In genomic region chr15:49644364-49644794, GRCh38 we compare ENCODE assay signal across 17 cellular contexts. TPM values are rescaled to one million over a fixed set of nuclear protein-coding genes. Genes with fewer than 3 reads are reported as not detected.
DNase-seq lines count a peak whose midpoint lies in the region; ATAC-seq and TF ChIP-seq lines count a peak whose summit lies in the region.
"Had no signal": no experiment of that assay in that cellular context is flagged by ENCODE, and none has a peak within 500 bp of the region (broad histone marks: within the 10 kb centered on the region; RNA-seq: fewer than 3 reads in every experiment).

No MANE protein-coding gene starts in this region.

- peak; percentile 21 for DNase-seq in GM23248
- peak; percentile 49 for DNase-seq in NCI-H345 treated with DMSO at 0.1 percent for 48 hours (lab: John Stamatoyannopoulos, UW; ENCODE audit: unreplicated experiment)
- no peak for DNase-seq in endodermal cell
- DNase-seq in mesothelial cell of epicardium (ENCODE audit: low spot score in 2 of 2, unreplicated experiment in 2 of 2): no peak
- DNase-seq in activated CD4-positive, alpha-beta T cell treated with anti-CD3 and anti-CD28 coated beads for 1 hour: no peak
- DNase-seq in SIG-M5 treated with dmso at 0.1 percent for 504 hours (lab: John Stamatoyannopoulos, UW; ENCODE audit: unreplicated experiment): no peak
- DNase-seq: activated CD4-positive, alpha-beta memory T cell treated with anti-CD3 and anti-CD28 coated beads for 36 hours; activated T-cell treated with anti-CD3 and anti-CD28 coated beads, Interleukin-2, amount 50 U/mL, for 72 hours; amygdala; hypothalamus; naive B cell; NCI-H1105 treated with DMSO at 0.1 percent for 48 hours had no signal

- peaks cover 20% of the 10 kb centered on the region for H3K36me3 Mint-ChIP-seq in endodermal cell (ENCODE audit: low read depth)
- peaks cover 19% of the 10 kb centered on the region for H3K36me3 Mint-ChIP-seq in mesothelial cell of epicardium

- H2AFZ ChIP-seq in GM23248: no peak overlapping the region

- H3K4me2 ChIP-seq in GM23248 (ENCODE audit: unreplicated experiment): no peak overlapping the region

- no peaks in the 10 kb centered on the region for H3K27me3 Mint-ChIP-seq in endodermal cell (ENCODE audit: insufficient read depth)
- no peaks in the 10 kb centered on the region for H3K27me3 Mint-ChIP-seq in mesothelial cell of epicardium (ENCODE audit: low read depth)
- H3K27me3 Mint-ChIP-seq: activated CD4-positive, alpha-beta memory T cell treated with anti-CD3 and anti-CD28 coated beads for 36 hours; dendritic cell treated with granulocyte-macrophage colony-stimulating factor and Interleukin-4, amounts not matched to agents 40 ng/mL and 50 ng/mL, for 4 days; naive B cell had no signal

- TF ChIP-seq CTCF in endodermal cell (conservative IDR thresholded peaks at IDR 0.05) (no peak), mesothelial cell of epicardium (IDR thresholded peaks at IDR 0.05; ENCODE audit: unreplicated experiment) (no peak)

- no peak overlapping the region for H3K27ac ChIP-seq in GM23248
- no peak overlapping the region for H3K27ac ChIP-seq in endodermal cell (ENCODE audit: low read depth, low read length)
- H3K27ac ChIP-seq: prostate gland had no signal

- H3F3A ChIP-seq in GM23248 (ENCODE audit: insufficient read depth): peaks cover 33% of the 10 kb centered on the region; the same call in 1 of the 2 replicates

- peaks cover 47% of the 10 kb centered on the region for H3K79me2 ChIP-seq in GM23248 (ENCODE audit: insufficient read depth)

- H3K27ac Mint-ChIP-seq in endodermal cell (peak overlapping the region; percentile 67), mesothelial cell of epicardium (peak overlapping the region; percentile 36)
- H3K27ac Mint-ChIP-seq: activated CD4-positive, alpha-beta memory T cell treated with anti-CD3 and anti-CD28 coated beads for 36 hours; activated T-cell treated with anti-CD3 and anti-CD28 coated beads, Interleukin-2, amount 50 U/mL, for 72 hours; dendritic cell treated with granulocyte-macrophage colony-stimulating factor and Interleukin-4, amounts not matched to agents 40 ng/mL and 50 ng/mL, for 4 days had no signal

- H3K4me3 ChIP-seq in GM23248 (no peak overlapping the region), endodermal cell (ENCODE audit: low read length) (no peak overlapping the region)
- H3K4me3 ChIP-seq: HAP-1, prostate gland had no signal

- H3K4me1 ChIP-seq in GM23248 (ENCODE audit: insufficient read depth) (peaks cover 30% of the 10 kb centered on the region), endodermal cell (ENCODE audit: control insufficient read depth, insufficient read depth, low read length) (no peaks in the 10 kb centered on the region)
- H3K4me1 ChIP-seq: prostate gland had no signal

- H3K9me3 Mint-ChIP-seq in endodermal cell (no peaks in the 10 kb centered on the region), mesothelial cell of epicardium (peaks cover 12% of the 10 kb centered on the region)
- H3K9me3 Mint-ChIP-seq: activated CD4-positive, alpha-beta memory T cell treated with anti-CD3 and anti-CD28 coated beads for 36 hours; activated T-cell treated with anti-CD3 and anti-CD28 coated beads, Interleukin-2, amount 50 U/mL, for 72 hours; dendritic cell treated with granulocyte-macrophage colony-stimulating factor and Interleukin-4, amounts not matched to agents 40 ng/mL and 50 ng/mL, for 4 days had no signal

- ATAC-seq in HG03108 (IDR thresholded peaks at IDR 0.05; ENCODE audit: unreplicated experiment) (no peak), HG02852 (IDR thresholded peaks at IDR 0.05; ENCODE audit: unreplicated experiment) (no peak)
- ATAC-seq: activated T-cell treated with anti-CD3 and anti-CD28 coated beads, Interleukin-2, amount 50 U/mL, for 72 hours had no signal

- H3K9me3 ChIP-seq in GM23248 (ENCODE audit: low read depth) (no peaks in the 10 kb centered on the region), endodermal cell (ENCODE audit: control insufficient read depth, low read length) (no peaks in the 10 kb centered on the region)
- H3K9me3 ChIP-seq: HAP-1, prostate gland had no signal

- WGBS in GM23248 (ENCODE audit: low coverage in 1 of 2, low lambda C conversion rate in 2 of 2, missing lambda C conversion rate in 2 of 2), 2 experiments: 94 to 100% methylated on average over 1 of the region's 1 CpG
- 86 to 88% methylated on average over 1 of the region's 1 CpG for WGBS in endodermal cell (ENCODE audit: insufficient coverage in 1 of 2, insufficient read length in 1 of 2), 2 experiments

- no peak overlapping the region for H3K9ac ChIP-seq in GM23248
- no peak overlapping the region for H3K9ac ChIP-seq in endodermal cell (ENCODE audit: extremely low read depth, low read length, poor library complexity, severe bottlenecking)

- H3K36me3 ChIP-seq in GM23248 (ENCODE audit: low read depth): peaks cover 59% of the 10 kb centered on the region
- H3K36me3 ChIP-seq in endodermal cell (ENCODE audit: control insufficient read depth, insufficient read depth, low read length): peaks cover 20% of the 10 kb centered on the region
- H3K36me3 ChIP-seq: prostate gland had no signal

- H3K4me1 Mint-ChIP-seq in endodermal cell: peaks cover 14% of the 10 kb centered on the region
- peaks cover 31% of the 10 kb centered on the region for H3K4me1 Mint-ChIP-seq in mesothelial cell of epicardium
- H3K4me1 Mint-ChIP-seq: naive B cell had no signal

- H3K27me3 ChIP-seq in GM23248 (replicated peaks; ENCODE audit: insufficient read depth) (no peaks in the 10 kb centered on the region), endodermal cell (ENCODE audit: control insufficient read depth, insufficient read depth, low read length, poor library complexity, severe bottlenecking) (no peaks in the 10 kb centered on the region)

- no peaks in the 10 kb centered on the region for H3K9me2 ChIP-seq in GM23248 (ENCODE audit: insufficient read depth)

- no peaks in the 10 kb centered on the region for H4K20me1 ChIP-seq in GM23248 (ENCODE audit: insufficient read depth)

- no peak overlapping the region for H3K4me3 Mint-ChIP-seq in endodermal cell
- no peak overlapping the region for H3K4me3 Mint-ChIP-seq in mesothelial cell of epicardium
- H3K4me3 Mint-ChIP-seq: activated CD4-positive, alpha-beta memory T cell treated with anti-CD3 and anti-CD28 coated beads for 36 hours; activated T-cell treated with anti-CD3 and anti-CD28 coated beads, Interleukin-2, amount 50 U/mL, for 72 hours; dendritic cell treated with granulocyte-macrophage colony-stimulating factor and Interleukin-4, amounts not matched to agents 40 ng/mL and 50 ng/mL, for 4 days; naive B cell had no signal

- in situ Hi-C loops in GM23248 (cut with MboI): no loop called here

RNA-seq across cellular contexts. Expression of gene DTWD1, which starts 23.5 kb away (rescaled TPM):
- 63.7 and 73.3 TPM in 2 replicates for total RNA-seq in GM23248 (2014; rRNA removed; shearing (Covaris generic))
- 104 and 107 TPM in 2 replicates for polyA plus RNA-seq in GM23248 (2016; fragmentation: Nextera tagmentation; extraction: Ambion mirVana)
- total RNA-seq in endodermal cell (10 to 100 TPM; 39.6 to 40.4 TPM), mesothelial cell of epicardium (36.6 to 41.2 TPM (median 37.8 TPM) in 3 replicates)
- polyA plus RNA-seq in endodermal cell (2013, experiment 1 of 2): 29.1 TPM
- polyA plus RNA-seq in endodermal cell (2013, experiment 2 of 2): 35.9 TPM

RNA-seq across cellular contexts. Expression of gene FAM227B, which starts 23.8 kb away (rescaled TPM):
- 4.4 and 4.6 TPM in 2 replicates for total RNA-seq in GM23248 (2014; rRNA removed; shearing (Covaris generic))
- polyA plus RNA-seq in GM23248 (2016; fragmentation: Nextera tagmentation; extraction: Ambion mirVana): 7.2 and 10.0 TPM in 2 replicates
- total RNA-seq in endodermal cell (1 to 10 TPM; 7.5 to 8.5 TPM), mesothelial cell of epicardium (8.0 to 9.4 TPM (median 8.0 TPM) in 3 replicates)
- 8.4 TPM for polyA plus RNA-seq in endodermal cell (2013, experiment 1 of 2)
- 8.6 TPM for polyA plus RNA-seq in endodermal cell (2013, experiment 2 of 2)

Comparison
In these comparisons a context has a peak if more than half of its experiments do, and no peak if none do; other contexts are left out.
1. DNase-seq: peak in GM23248 (single experiment) and NCI-H345 treated with DMSO at 0.1 percent for 48 hours (single experiment); none in endodermal cell (single experiment), mesothelial cell of epicardium (0 of 2), activated CD4-positive, alpha-beta T cell treated with anti-CD3 and anti-CD28 coated beads for 1 hour (single experiment) and SIG-M5 treated with dmso at 0.1 percent for 504 hours (single experiment).